ENCODE assay signal across 14 cellular contexts in genomic region chr22:26681395-26681821, GRCh38. TPM values are rescaled to one million over a fixed set of nuclear protein-coding genes. Genes with fewer than 3 reads are reported as not detected.
DNase-seq lines count a peak whose midpoint lies in the region; ATAC-seq and TF ChIP-seq lines count a peak whose summit lies in the region.
"Had no signal": no experiment of that assay in that cellular context is flagged by ENCODE, and none has a peak within 500 bp of the region (broad histone marks: within the 10 kb centered on the region; RNA-seq: fewer than 3 reads in every experiment).

No MANE protein-coding gene starts in this region.

- H3K79me1 ChIP-seq in H9 (ENCODE audit: insufficient read depth, low read depth, low read length, poor library complexity, severe bottlenecking): no peaks in the 10 kb centered on the region

- H3K27me3 ChIP-seq in H9 (ENCODE audit: insufficient read depth, low read length): no peaks in the 10 kb centered on the region
- H3K27me3 ChIP-seq in adipocyte (replicated peaks; ENCODE audit: control insufficient read depth, insufficient read depth, low read length): no peaks in the 10 kb centered on the region
- H3K27me3 ChIP-seq in iPS-18a (ENCODE audit: control insufficient read depth, insufficient read depth, low read length): no peaks in the 10 kb centered on the region
- H3K27me3 ChIP-seq: breast epithelium had no signal

- H3K36me3 Mint-ChIP-seq in H9 (ENCODE audit: insufficient read depth in 1 of 3, low read depth in 3 of 3): peaks cover 1 to 18% (median 12%) of the 10 kb centered on the region in 3 experiments; a peak in 6 of 7 replicates
- peaks cover 0 to 65% (median 14%) of the 10 kb centered on the region in 3 donors for H3K36me3 Mint-ChIP-seq in naive thymus-derived CD8-positive, alpha-beta T cell

- H3T11ph ChIP-seq in H9 (ENCODE audit: low read length): no peak overlapping the region

- H3K9me3 ChIP-seq in H9 (ENCODE audit: control insufficient read depth, low read depth, low read length) (no peaks in the 10 kb centered on the region), adipocyte (ENCODE audit: control insufficient read depth, low read length) (peaks cover 7% of the 10 kb centered on the region), iPS-18a (ENCODE audit: control insufficient read depth, low read depth, low read length) (no peaks in the 10 kb centered on the region)
- H3K9me3 ChIP-seq: breast epithelium had no signal

- peak overlapping the region; percentile 32 for H3K18ac ChIP-seq in H9 (ENCODE audit: insufficient read length, low read depth, low read length)

- ATAC-seq in sciatic nerve: peak; percentile 47
- ATAC-seq in naive thymus-derived CD8-positive, alpha-beta T cell: no peak
- ATAC-seq: stimulated activated memory B cell treated with anti-CD40 and anti-IgM and Interleukin-4, amounts not matched to agents 10 μg/mL and 1 μg/mL and 100 μg/mL, for 72 hours had no signal

- no peaks in the 10 kb centered on the region for H4K20me1 ChIP-seq in H9 (ENCODE audit: control insufficient read depth, insufficient read depth, insufficient read length)

- peak overlapping the region; percentile 59 for H4K91ac ChIP-seq in H9 (ENCODE audit: insufficient read length, low read depth, low read length)

- H3K4ac ChIP-seq in H9 (ENCODE audit: low read depth, low read length): no peak overlapping the region

- H2AFZ ChIP-seq in H9 (ENCODE audit: low read length): no peak overlapping the region

- DNase-seq in H9 (peak; percentile 77), adipocyte (ENCODE audit: low read depth) (peak; percentile 75), sciatic nerve (ENCODE audit: low spot score) (no peak), NCI-H2107 treated with DMSO at 0.1 percent for 48 hours (lab: John Stamatoyannopoulos, UW; ENCODE audit: unreplicated experiment) (no peak), NCI-H1105 treated with DMSO at 0.1 percent for 48 hours (lab: John Stamatoyannopoulos, UW) (no peak)
- DNase-seq in naive thymus-derived CD8-positive, alpha-beta T cell: no peak
- DNase-seq: activated CD8-positive, alpha-beta memory T cell treated with anti-CD3 and anti-CD28 coated beads, Interleukin-2, amount 50 U/mL, for 48 hours; glutamatergic neuron; stimulated activated CD4-positive, alpha-beta T cell treated with anti-CD3 and anti-CD28 coated beads, Interleukin-15, amount 100 ng/mL, for 24 hours; T-helper 2 cell had no signal

- H2BK5ac ChIP-seq in H9 (ENCODE audit: insufficient read length, low read length): no peak overlapping the region

- WGBS in H9 (ENCODE audit: extremely low coverage, insufficient read length, low lambda C conversion rate): no CpG with 5 or more reads among the region's 11 CpGs

- H3K9ac ChIP-seq in H9 (ENCODE audit: extremely low read depth, insufficient read length, low read length): no peak overlapping the region
- no peak overlapping the region for H3K9ac ChIP-seq in adipocyte (ENCODE audit: low read length)
- H3K9ac ChIP-seq in iPS-18a (ENCODE audit: low read length): no peak overlapping the region

- H3K4me1 ChIP-seq in H9 (ENCODE audit: insufficient read depth, low read length) (peaks cover 5% of the 10 kb centered on the region; the same call in 1 of the 2 replicates), adipocyte (ENCODE audit: control insufficient read depth, insufficient read depth, low read length) (peaks cover 11% of the 10 kb centered on the region), iPS-18a (ENCODE audit: control insufficient read depth, low read depth, low read length) (peaks cover 8% of the 10 kb centered on the region)
- H3K4me1 ChIP-seq: breast epithelium had no signal

- no peak overlapping the region for H4K8ac ChIP-seq in H9 (replicated peaks; ENCODE audit: insufficient read length, low read depth, low read length)

- H3K14ac ChIP-seq in H9 (ENCODE audit: insufficient read depth, low read length): peak overlapping the region; percentile 20; the same call in 1 of the 2 replicates

- H4K5ac ChIP-seq in H9 (ENCODE audit: insufficient read length, low read depth, low read length): no peak overlapping the region

- no peak overlapping the region for H3K56ac ChIP-seq in H9 (ENCODE audit: insufficient read length, low read depth, low read length)

- no peak overlapping the region for H2BK120ac ChIP-seq in H9 (ENCODE audit: low read depth, low read length, poor library complexity, severe bottlenecking)

- TF ChIP-seq CTCF in H9 (conservative IDR thresholded peaks at IDR 0.05): no peak

- H2BK20ac ChIP-seq in H9 (ENCODE audit: low read depth, low read length, poor library complexity, severe bottlenecking): no peak overlapping the region

- H3K23ac ChIP-seq in H9 (ENCODE audit: insufficient read length, low read depth, low read length): no peak overlapping the region

- H3K23me2 ChIP-seq in H9 (ENCODE audit: insufficient read length, low read depth, low read length, poor library complexity, severe bottlenecking): no peaks in the 10 kb centered on the region

- H3K4me3 ChIP-seq in adipocyte (ENCODE audit: low read length): no peak overlapping the region
- H3K4me3 ChIP-seq in iPS-18a (ENCODE audit: low read length): no peak overlapping the region
- H3K4me3 ChIP-seq: breast epithelium had no signal

- no peaks in the 10 kb centered on the region; a peak in 1 of 5 replicates for H3K9me3 Mint-ChIP-seq in H9
- no peaks in the 10 kb centered on the region for H3K9me3 Mint-ChIP-seq in naive thymus-derived CD8-positive, alpha-beta T cell
- H3K9me3 Mint-ChIP-seq: stimulated activated memory B cell treated with anti-CD40 and anti-IgM and Interleukin-4, amounts not matched to agents 10 μg/mL and 1 μg/mL and 100 μg/mL, for 72 hours had no signal

- no peak overlapping the region for H3K4me2 ChIP-seq in H9 (ENCODE audit: insufficient read depth, insufficient read length, low read length)

- H3K27ac Mint-ChIP-seq in H9: peak overlapping the region; percentile 83 to 90 (median 88); a peak in 6 of 7 replicates
- peak overlapping the region in 3 of 10 donors; percentile 11 to 62 (median 48) for H3K27ac Mint-ChIP-seq in naive thymus-derived CD8-positive, alpha-beta T cell

- H3K36me3 ChIP-seq in adipocyte (ENCODE audit: control insufficient read depth, insufficient read depth, low read length, severe bottlenecking) (peaks cover 7% of the 10 kb centered on the region), iPS-18a (ENCODE audit: control insufficient read depth, low read depth, low read length) (no peaks in the 10 kb centered on the region)
- H3K36me3 ChIP-seq: breast epithelium had no signal

- H3K27ac ChIP-seq in H9 (ENCODE audit: insufficient read length, low read depth, low read length) (no peak overlapping the region), iPS-18a (ENCODE audit: low read length) (peak overlapping the region; percentile 13)
- H3K27ac ChIP-seq: breast epithelium had no signal

- POLR2A ChIA-PET in naive thymus-derived CD8-positive, alpha-beta T cell (lab: Charles Lee): interaction anchor here (0.6 kb wide), 1 partner anchor 40 kb away, joined by 6 read pairs; no protein-coding TSS in a partner anchor

- no peak overlapping the region for H2AK5ac ChIP-seq in H9 (ENCODE audit: insufficient read length, low read length)

- H3K4me1 Mint-ChIP-seq in H9: peaks cover 43 to 52% of the 10 kb centered on the region in 2 experiments
- H3K4me1 Mint-ChIP-seq in naive thymus-derived CD8-positive, alpha-beta T cell: peaks cover 28 to 80% (median 58%) of the 10 kb centered on the region in 4 donors

- no peaks in the 10 kb centered on the region; the same call in 1 of the 2 replicates for H3K27me3 Mint-ChIP-seq in H9 (ENCODE audit: low read depth)
- H3K27me3 Mint-ChIP-seq in naive thymus-derived CD8-positive, alpha-beta T cell: no peaks in the 10 kb centered on the region
- H3K27me3 Mint-ChIP-seq: stimulated activated memory B cell treated with anti-CD40 and anti-IgM and Interleukin-4, amounts not matched to agents 10 μg/mL and 1 μg/mL and 100 μg/mL, for 72 hours had no signal

- no peak overlapping the region for H2BK15ac ChIP-seq in H9 (ENCODE audit: low read depth, low read length)

- H3K4me3 Mint-ChIP-seq in H9: peak overlapping the region in 1 of 2 experiments; percentile 11; a peak in 1 of 5 replicates
- H3K4me3 Mint-ChIP-seq in naive thymus-derived CD8-positive, alpha-beta T cell: peak overlapping the region in 1 of 10 donors; percentile 18
- H3K4me3 Mint-ChIP-seq: stimulated activated memory B cell treated with anti-CD40 and anti-IgM and Interleukin-4, amounts not matched to agents 10 μg/mL and 1 μg/mL and 100 μg/mL, for 72 hours had no signal

- intact Hi-C loops in sciatic nerve (cut with DNase I): no loop called here

- H3K79me2 ChIP-seq in H9 (ENCODE audit: insufficient read depth, low read length): no peaks in the 10 kb centered on the region

- peak overlapping the region; percentile 17 for H2BK12ac ChIP-seq in H9 (ENCODE audit: insufficient read length, low read depth, low read length)

RNA-seq across cellular contexts. Expression of gene MIAT, which starts 24.0 kb away (rescaled TPM):
- 77.0 and 85.6 TPM in 2 replicates for total RNA-seq in H9 (2021)
- 2.7 TPM for total RNA-seq in sciatic nerve
- 100 to 1,000 TPM; 357 to 362 TPM for total RNA-seq in naive thymus-derived CD8-positive, alpha-beta T cell
- under 1 TPM; 0.06 to 0.76 (median 0.63) TPM for polyA plus RNA-seq in naive thymus-derived CD8-positive, alpha-beta T cell

RNA-seq across cellular contexts. Expression of gene CRYBA4, which starts 59.6 kb away (rescaled TPM):
- total RNA-seq in H9 (2021) (0.37 and 0.52 TPM in 2 replicates), sciatic nerve (not detected)
- total RNA-seq in naive thymus-derived CD8-positive, alpha-beta T cell: not detected
- polyA plus RNA-seq in naive thymus-derived CD8-positive, alpha-beta T cell: under 1 TPM in 1 of 3 donors, not detected in 2; 0.43 TPM
- total RNA-seq: breast epithelium, H4 had no signal

Comparison
In these comparisons a context has a peak if more than half of its experiments do, and no peak if none do; other contexts are left out.
1. DNase-seq: peak in H9 (single experiment) and adipocyte (single experiment); none in sciatic nerve (single experiment), naive thymus-derived CD8-positive, alpha-beta T cell (0 of 10), NCI-H2107 treated with DMSO at 0.1 percent for 48 hours (single experiment) and NCI-H1105 treated with DMSO at 0.1 percent for 48 hours (single experiment).
2. RNA of gene MIAT, which starts 24.0 kb away (total RNA-seq): 357 to 362 TPM in naive thymus-derived CD8-positive, alpha-beta T cell and 77.0 to 85.6 TPM in H9; 2.7 TPM in sciatic nerve (single experiment); every median in the first group is over 10 times any median in the second.